In genomic region chr15:40565333-40566238, GRCh38 we compare ENCODE assay signal across 8 cellular contexts. TPM values are rescaled to one million over a fixed set of nuclear protein-coding genes. Genes with fewer than 3 reads are reported as not detected.
DNase-seq lines count a peak whose midpoint lies in the region; ATAC-seq, FAIRE-seq and TF ChIP-seq lines count a peak whose summit lies in the region.

No MANE protein-coding gene starts in this region.

- H3K9me3 ChIP-seq in suprapubic skin, result no peaks in the 10 kb centered on the region

- peaks cover 5% of the 10 kb centered on the region for H3K27me3 Mint-ChIP-seq in T-helper 1 cell treated with Interleukin-12 subunit alpha and Interleukin-12 subunit beta and Interleukin-4 antibody, amounts not matched to agents 30 μg/mL and 1 μg/mL, for 36 hours (ENCODE audit: low read depth)
- H3K27me3 Mint-ChIP-seq in activated T-helper 2 cell treated with anti-CD3 and anti-CD28 coated beads, Interferon-gamma antibody, Interleukin-2, Interleukin-4, amounts not matched to agents 10 μg/mL and 5 μg/mL and 100 μg/mL, durations not matched to agents 14 hours and 24 hours and 36 hours (ENCODE audit: low read depth), result no peaks in the 10 kb centered on the region
- peaks cover 12 to 21% (median 13%) of the 10 kb centered on the region in 3 donors for H3K27me3 Mint-ChIP-seq in immature natural killer cell (ENCODE audit: low read depth in 3 of 3)

- peak overlapping the region; percentile 90 for H3K27ac ChIP-seq in suprapubic skin

- FAIRE-seq in RCC 7860 (lab: Jason Lieb, UNC), result no peak

- DNase-seq in T-helper 1 cell (no peak), immature natural killer cell (no peak), suprapubic skin (ENCODE audit: low spot score in 2 of 2) (peak in 1 of 2 donors; percentile 65), omental fat pad (ENCODE audit: low spot score) (no peak), RCC 7860 (ENCODE audit: low spot score) (no peak)
- no peak for DNase-seq in activated T-helper 2 cell treated with anti-CD3 and anti-CD28 coated beads, Interferon-gamma antibody, Interleukin-2, Interleukin-4, amounts not matched to agents 10 μg/mL and 5 μg/mL and 100 μg/mL, durations not matched to agents 14 hours and 24 hours and 36 hours (ENCODE audit: low spot score)

- intact Hi-C loops in activated T-helper 2 cell treated with anti-CD3 and anti-CD28 coated beads, Interferon-gamma antibody, Interleukin-2, Interleukin-4, amounts not matched to agents 10 μg/mL and 5 μg/mL and 100 μg/mL, durations not matched to agents 14 hours and 24 hours and 36 hours (cut with micrococcal nuclease), result no loop called here

- peaks cover 25% of the 10 kb centered on the region for H3K4me1 ChIP-seq in suprapubic skin

- no peak for TF ChIP-seq CTCF in suprapubic skin (IDR thresholded peaks at IDR 0.05)
- TF ChIP-seq CTCF in omental fat pad (IDR thresholded peaks at IDR 0.05), result no peak

- peak overlapping the region; percentile 95 for H3K27ac Mint-ChIP-seq in T-helper 1 cell treated with Interleukin-12 subunit alpha and Interleukin-12 subunit beta and Interleukin-4 antibody, amounts not matched to agents 30 μg/mL and 1 μg/mL, for 36 hours
- peak overlapping the region; percentile 95 for H3K27ac Mint-ChIP-seq in activated T-helper 2 cell treated with anti-CD3 and anti-CD28 coated beads, Interferon-gamma antibody, Interleukin-2, Interleukin-4, amounts not matched to agents 10 μg/mL and 5 μg/mL and 100 μg/mL, durations not matched to agents 14 hours and 24 hours and 36 hours
- H3K27ac Mint-ChIP-seq in immature natural killer cell, result peak overlapping the region; percentile 97 to 99 (median 98)

- no peak for TF ChIP-seq EP300 in suprapubic skin (IDR thresholded peaks at IDR 0.05)

- no peaks in the 10 kb centered on the region for H3K9me3 Mint-ChIP-seq in T-helper 1 cell treated with Interleukin-12 subunit alpha and Interleukin-12 subunit beta and Interleukin-4 antibody, amounts not matched to agents 30 μg/mL and 1 μg/mL, for 36 hours
- no peaks in the 10 kb centered on the region for H3K9me3 Mint-ChIP-seq in activated T-helper 2 cell treated with anti-CD3 and anti-CD28 coated beads, Interferon-gamma antibody, Interleukin-2, Interleukin-4, amounts not matched to agents 10 μg/mL and 5 μg/mL and 100 μg/mL, durations not matched to agents 14 hours and 24 hours and 36 hours
- H3K9me3 Mint-ChIP-seq in immature natural killer cell, result no peaks in the 10 kb centered on the region

- peaks cover 4% of the 10 kb centered on the region for H3K36me3 Mint-ChIP-seq in T-helper 1 cell treated with Interleukin-12 subunit alpha and Interleukin-12 subunit beta and Interleukin-4 antibody, amounts not matched to agents 30 μg/mL and 1 μg/mL, for 36 hours (ENCODE audit: low read depth)
- H3K36me3 Mint-ChIP-seq in activated T-helper 2 cell treated with anti-CD3 and anti-CD28 coated beads, Interferon-gamma antibody, Interleukin-2, Interleukin-4, amounts not matched to agents 10 μg/mL and 5 μg/mL and 100 μg/mL, durations not matched to agents 14 hours and 24 hours and 36 hours (ENCODE audit: low read depth), result peaks cover 7% of the 10 kb centered on the region
- H3K36me3 Mint-ChIP-seq in immature natural killer cell, result peaks cover 0 to 4% (median 2%) of the 10 kb centered on the region in 3 donors

- no peak for TF ChIP-seq POLR2A in suprapubic skin (IDR thresholded peaks at IDR 0.05)

- peak overlapping the region; percentile 89 for H3K4me3 ChIP-seq in suprapubic skin

- H3K36me3 ChIP-seq in suprapubic skin, result peaks cover 7% of the 10 kb centered on the region

- WGBS in suprapubic skin, result 43% methylated on average over 18 of the region's 20 CpGs

- H3K27me3 ChIP-seq in suprapubic skin, result no peaks in the 10 kb centered on the region

- peak overlapping the region; percentile 95 for H3K4me3 Mint-ChIP-seq in T-helper 1 cell treated with Interleukin-12 subunit alpha and Interleukin-12 subunit beta and Interleukin-4 antibody, amounts not matched to agents 30 μg/mL and 1 μg/mL, for 36 hours
- peak overlapping the region; percentile 96 for H3K4me3 Mint-ChIP-seq in activated T-helper 2 cell treated with anti-CD3 and anti-CD28 coated beads, Interferon-gamma antibody, Interleukin-2, Interleukin-4, amounts not matched to agents 10 μg/mL and 5 μg/mL and 100 μg/mL, durations not matched to agents 14 hours and 24 hours and 36 hours (ENCODE audit: low read depth)
- peak overlapping the region; percentile 94 to 98 (median 97) for H3K4me3 Mint-ChIP-seq in immature natural killer cell

- ATAC-seq in omental fat pad (ENCODE audit: low FRiP score) (no peak), HG02623 (IDR thresholded peaks at IDR 0.05; ENCODE audit: unreplicated experiment) (no peak)

- H3K4me1 Mint-ChIP-seq in T-helper 1 cell treated with Interleukin-12 subunit alpha and Interleukin-12 subunit beta and Interleukin-4 antibody, amounts not matched to agents 30 μg/mL and 1 μg/mL, for 36 hours (ENCODE audit: low read depth), result peaks cover 42% of the 10 kb centered on the region
- peaks cover 36% of the 10 kb centered on the region for H3K4me1 Mint-ChIP-seq in activated T-helper 2 cell treated with anti-CD3 and anti-CD28 coated beads, Interferon-gamma antibody, Interleukin-2, Interleukin-4, amounts not matched to agents 10 μg/mL and 5 μg/mL and 100 μg/mL, durations not matched to agents 14 hours and 24 hours and 36 hours (ENCODE audit: low read depth)
- peaks cover 53 to 64% of the 10 kb centered on the region in 2 donors for H3K4me1 Mint-ChIP-seq in immature natural killer cell

RNA-seq across cellular contexts. Expression of gene CCDC32, which starts 0.7 kb away (rescaled TPM):
- total RNA-seq in activated T-helper 2 cell treated with anti-CD3 and anti-CD28 coated beads, Interferon-gamma antibody, Interleukin-2, Interleukin-4, amounts not matched to agents 10 μg/mL and 5 μg/mL and 100 μg/mL, durations not matched to agents 14 hours and 24 hours and 36 hours, result 32.7 and 34.0 TPM in 2 replicates
- 10 to 100 TPM; 31.3 to 65.7 (median 45.7) TPM for polyA plus RNA-seq in immature natural killer cell
- total RNA-seq in suprapubic skin (10 to 100 TPM; 13.4 to 27.6 (median 19.6) TPM), omental fat pad (10 to 100 TPM; 26.0 to 37.2 (median 33.4) TPM)

RNA-seq across cellular contexts. Expression of gene RPUSD2, which starts 3.5 kb away (rescaled TPM):
- 18.6 and 18.8 TPM in 2 replicates for total RNA-seq in activated T-helper 2 cell treated with anti-CD3 and anti-CD28 coated beads, Interferon-gamma antibody, Interleukin-2, Interleukin-4, amounts not matched to agents 10 μg/mL and 5 μg/mL and 100 μg/mL, durations not matched to agents 14 hours and 24 hours and 36 hours
- 10 to 100 TPM; 18.9 to 21.2 (median 19.1) TPM for polyA plus RNA-seq in immature natural killer cell
- 10 to 100 TPM in 3 of 4 donors, 1 to 10 TPM in 1; 8.1 to 14.0 (median 12.1) TPM for total RNA-seq in suprapubic skin
- 1 to 10 TPM; 2.3 to 7.8 (median 4.5) TPM for total RNA-seq in omental fat pad

RNA-seq across cellular contexts. Expression of gene KNL1, which starts 28.5 kb away (rescaled TPM):
- 30.6 and 30.8 TPM in 2 replicates for total RNA-seq in activated T-helper 2 cell treated with anti-CD3 and anti-CD28 coated beads, Interferon-gamma antibody, Interleukin-2, Interleukin-4, amounts not matched to agents 10 μg/mL and 5 μg/mL and 100 μg/mL, durations not matched to agents 14 hours and 24 hours and 36 hours
- under 1 TPM in 2 of 3 donors, not detected in 1; 0.20 to 0.38 TPM for polyA plus RNA-seq in immature natural killer cell
- 1 to 10 TPM; 2.5 to 4.9 (median 3.1) TPM for total RNA-seq in suprapubic skin
- total RNA-seq in omental fat pad, result 1 to 10 TPM in 2 of 4 donors, under 1 TPM in 2; 0.19 to 3.5 (median 1.1) TPM
